In genomic region chr18:80108122-80108536, GRCh38 we compare ENCODE assay signal across 10 cellular contexts. TPM values are rescaled to one million over a fixed set of nuclear protein-coding genes. Genes with fewer than 3 reads are reported as not detected.
DNase-seq lines count a peak whose midpoint lies in the region; ATAC-seq and TF ChIP-seq lines count a peak whose summit lies in the region.
"Had no signal": no experiment of that assay in that cellular context is flagged by ENCODE, and none has a peak within 500 bp of the region (broad histone marks: within the 10 kb centered on the region; RNA-seq: fewer than 3 reads in every experiment).

No MANE protein-coding gene starts in this region.

- H3K27ac ChIP-seq in stomach smooth muscle (ENCODE audit: low read length): peak overlapping the region; percentile 97
- peak overlapping the region in 2 of 4 donors; percentile 75 to 79 for H3K27ac ChIP-seq in gastrocnemius medialis

- no peak for TF ChIP-seq POLR2A in gastrocnemius medialis (IDR thresholded peaks at IDR 0.05)

- H3K4me1 ChIP-seq in stomach smooth muscle (ENCODE audit: control insufficient read depth, insufficient read depth, low read length): peaks cover 15% of the 10 kb centered on the region
- H3K4me1 ChIP-seq in gastrocnemius medialis: peaks cover 7 to 13% of the 10 kb centered on the region in 2 donors
- H3K4me1 ChIP-seq: foreskin keratinocyte had no signal

- no peaks in the 10 kb centered on the region for H3K36me3 ChIP-seq in stomach smooth muscle (ENCODE audit: control insufficient read depth in 2 of 2, insufficient read depth in 2 of 2, low read length in 2 of 2)
- H3K36me3 ChIP-seq in gastrocnemius medialis: no peaks in the 10 kb centered on the region
- H3K36me3 ChIP-seq: thyroid gland had no signal

- H3K4me1 Mint-ChIP-seq in activated CD4-positive, alpha-beta memory T cell treated with anti-CD3 and anti-CD28 coated beads, Interleukin-2, amount 10 ng/mL, durations not matched to agents 7 days and 5 days: peaks cover 29% of the 10 kb centered on the region
- peaks cover 40% of the 10 kb centered on the region for H3K4me1 Mint-ChIP-seq in activated CD4-positive, alpha-beta memory T cell treated with anti-CD3 and anti-CD28 coated beads for 36 hours (ENCODE audit: low read depth)
- peaks cover 12 to 35% of the 10 kb centered on the region in 2 donors for H3K4me1 Mint-ChIP-seq in immature natural killer cell

- H3K27ac Mint-ChIP-seq in activated CD4-positive, alpha-beta memory T cell treated with anti-CD3 and anti-CD28 coated beads, Interleukin-2, amount 10 ng/mL, durations not matched to agents 7 days and 5 days: peak overlapping the region; percentile 4
- no peak overlapping the region for H3K27ac Mint-ChIP-seq in activated CD4-positive, alpha-beta memory T cell treated with anti-CD3 and anti-CD28 coated beads for 36 hours
- H3K27ac Mint-ChIP-seq in immature natural killer cell: peak overlapping the region; percentile 80 to 95 (median 92)

- in situ Hi-C loops in gastrocnemius medialis (cut with MboI; ENCODE audit: low sequenced_read_pairs in 4 of 4): no loop called here

- CTCF ChIA-PET in activated CD4-positive, alpha-beta memory T cell treated with anti-CD3 and anti-CD28 coated beads, Interleukin-2, amount 10 ng/mL, durations not matched to agents 7 days and 5 days (lab: Charles Lee): interaction anchor here (0.7 to 0.8 kb wide), 2 partner anchors 39 to 73 kb away, joined by 3 read pairs; partner anchors contain the start of gene RBFA
- CTCF ChIA-PET in activated CD4-positive, alpha-beta memory T cell treated with anti-CD3 and anti-CD28 coated beads for 36 hours (lab: Charles Lee): interaction anchor here (1.2 to 1.4 kb wide), 2 partner anchors 52 to 73 kb away, joined by 3 to 4 read pairs; no protein-coding TSS in a partner anchor

- no peak for ATAC-seq in left colon
- ATAC-seq in gastrocnemius medialis: no peak

- H3K4me3 Mint-ChIP-seq in activated CD4-positive, alpha-beta memory T cell treated with anti-CD3 and anti-CD28 coated beads, Interleukin-2, amount 10 ng/mL, durations not matched to agents 7 days and 5 days: no peak overlapping the region
- no peak overlapping the region for H3K4me3 Mint-ChIP-seq in activated CD4-positive, alpha-beta memory T cell treated with anti-CD3 and anti-CD28 coated beads for 36 hours
- peak overlapping the region; percentile 73 to 82 (median 82) for H3K4me3 Mint-ChIP-seq in immature natural killer cell

- H3K27me3 Mint-ChIP-seq in activated CD4-positive, alpha-beta memory T cell treated with anti-CD3 and anti-CD28 coated beads, Interleukin-2, amount 10 ng/mL, durations not matched to agents 7 days and 5 days: no peaks in the 10 kb centered on the region
- no peaks in the 10 kb centered on the region for H3K27me3 Mint-ChIP-seq in activated CD4-positive, alpha-beta memory T cell treated with anti-CD3 and anti-CD28 coated beads for 36 hours
- peaks cover 9 to 13% (median 12%) of the 10 kb centered on the region in 3 donors for H3K27me3 Mint-ChIP-seq in immature natural killer cell (ENCODE audit: low read depth in 3 of 3)

- H3K27me3 ChIP-seq in stomach smooth muscle (ENCODE audit: control insufficient read depth in 1 of 2, insufficient read depth in 2 of 2, low read length in 2 of 2) (no peaks in the 10 kb centered on the region), gastrocnemius medialis (peaks cover 0 to 4% (median 0%) of the 10 kb centered on the region in 3 donors)
- H3K27me3 ChIP-seq: foreskin keratinocyte, thyroid gland had no signal

- DNase-seq in activated CD4-positive, alpha-beta memory T cell treated with anti-CD3 and anti-CD28 coated beads, Interleukin-2, amount 10 ng/mL, durations not matched to agents 7 days and 5 days: no peak
- no peak for DNase-seq in activated CD4-positive, alpha-beta memory T cell treated with anti-CD3 and anti-CD28 coated beads for 36 hours
- DNase-seq in activated T-helper 9 cell treated with anti-CD3 and anti-CD28 coated beads, Interleukin-2, amount 50 U/mL, for 16 hours (ENCODE audit: low read depth): peak; percentile 3
- DNase-seq in immature natural killer cell (peak; percentile 6 to 14 (median 12)), kidney tubule cell (ENCODE audit: low spot score) (no peak), left colon (no peak), gastrocnemius medialis (no peak)

- no peaks in the 10 kb centered on the region for H3K9me3 Mint-ChIP-seq in activated CD4-positive, alpha-beta memory T cell treated with anti-CD3 and anti-CD28 coated beads, Interleukin-2, amount 10 ng/mL, durations not matched to agents 7 days and 5 days
- H3K9me3 Mint-ChIP-seq in activated CD4-positive, alpha-beta memory T cell treated with anti-CD3 and anti-CD28 coated beads for 36 hours: no peaks in the 10 kb centered on the region
- no peaks in the 10 kb centered on the region for H3K9me3 Mint-ChIP-seq in immature natural killer cell

- H3K36me3 Mint-ChIP-seq in activated CD4-positive, alpha-beta memory T cell treated with anti-CD3 and anti-CD28 coated beads, Interleukin-2, amount 10 ng/mL, durations not matched to agents 7 days and 5 days (ENCODE audit: low read depth): peaks cover 12% of the 10 kb centered on the region
- peaks cover 5% of the 10 kb centered on the region for H3K36me3 Mint-ChIP-seq in activated CD4-positive, alpha-beta memory T cell treated with anti-CD3 and anti-CD28 coated beads for 36 hours
- H3K36me3 Mint-ChIP-seq in immature natural killer cell: no peaks in the 10 kb centered on the region

- no peak overlapping the region for H3K9ac ChIP-seq in stomach smooth muscle (ENCODE audit: low read length in 2 of 2)

- H3K4me3 ChIP-seq in stomach smooth muscle (ENCODE audit: low read length in 2 of 2) (no peak overlapping the region), gastrocnemius medialis (no peak overlapping the region)

- POLR2A ChIA-PET in activated CD4-positive, alpha-beta memory T cell treated with anti-CD3 and anti-CD28 coated beads, Interleukin-2, amount 10 ng/mL, durations not matched to agents 7 days and 5 days (lab: Charles Lee): interaction anchor here (0.8 to 2.7 kb wide), 5 partner anchors 74 to 158 kb away, joined by 3 to 20 read pairs (median 4); partner anchors contain the start of gene TXNL4A
- POLR2A ChIA-PET in activated CD4-positive, alpha-beta memory T cell treated with anti-CD3 and anti-CD28 coated beads for 36 hours (lab: Charles Lee): no interaction called here

- intact Hi-C loops in activated CD4-positive, alpha-beta memory T cell treated with anti-CD3 and anti-CD28 coated beads for 36 hours (cut with micrococcal nuclease): loop anchor here (2.0 kb wide), 2 partner anchors 119 to 157 kb away; partner anchors contain the start of genes SLC66A2 and TXNL4A
- intact Hi-C loops in left colon (cut with DNase I, micrococcal nuclease): no loop called here
- intact Hi-C loops in gastrocnemius medialis (cut with DNase I; ENCODE audit: low total_unique reads): loop anchor here (2.0 kb wide), 1 partner anchor 73 kb away; the partner anchor contains the start of gene RBFA

- no peak for TF ChIP-seq CTCF in gastrocnemius medialis (IDR thresholded peaks at IDR 0.05 in 4 of 5, conservative IDR thresholded peaks at IDR 0.05 in 1 of 5)

- H3K9me3 ChIP-seq in stomach smooth muscle (ENCODE audit: control insufficient read depth in 2 of 2, low read length in 2 of 2) (no peaks in the 10 kb centered on the region), gastrocnemius medialis (peaks cover 0 to 5% (median 0%) of the 10 kb centered on the region in 3 donors)
- H3K9me3 ChIP-seq: thyroid gland had no signal

RNA-seq across cellular contexts. Expression of gene ADNP2, which starts 0.9 kb away (rescaled TPM):
- 10 to 100 TPM; 25.8 to 26.6 TPM for total RNA-seq in activated CD4-positive, alpha-beta memory T cell treated with anti-CD3 and anti-CD28 coated beads, Interleukin-2, amount 10 ng/mL, durations not matched to agents 7 days and 5 days
- total RNA-seq in activated CD4-positive, alpha-beta memory T cell treated with anti-CD3 and anti-CD28 coated beads for 36 hours: 10 to 100 TPM; 19.4 to 21.7 TPM
- 1 to 10 TPM; 3.6 to 7.2 (median 5.2) TPM for polyA plus RNA-seq in immature natural killer cell
- 10 to 100 TPM; 17.6 to 20.6 TPM for total RNA-seq in left colon
- 1 to 10 TPM; 2.6 to 4.5 (median 2.9) TPM for total RNA-seq in gastrocnemius medialis

Comparison
In these comparisons a context has a peak if more than half of its experiments do, and no peak if none do; other contexts are left out.
1. DNase-seq: peak in activated T-helper 9 cell treated with anti-CD3 and anti-CD28 coated beads, Interleukin-2, amount 50 U/mL, for 16 hours (single experiment) and immature natural killer cell (3 of 3); none in activated CD4-positive, alpha-beta memory T cell treated with anti-CD3 and anti-CD28 coated beads, Interleukin-2, amount 10 ng/mL, durations not matched to agents 7 days and 5 days (single experiment), activated CD4-positive, alpha-beta memory T cell treated with anti-CD3 and anti-CD28 coated beads for 36 hours (single experiment), kidney tubule cell (single experiment), left colon (0 of 2) and gastrocnemius medialis (0 of 2).
2. H3K4me3 Mint-ChIP-seq: peak in immature natural killer cell (5 of 5); none in activated CD4-positive, alpha-beta memory T cell treated with anti-CD3 and anti-CD28 coated beads, Interleukin-2, amount 10 ng/mL, durations not matched to agents 7 days and 5 days (single experiment) and activated CD4-positive, alpha-beta memory T cell treated with anti-CD3 and anti-CD28 coated beads for 36 hours (single experiment).
3. intact Hi-C loops: an anchor here in activated CD4-positive, alpha-beta memory T cell treated with anti-CD3 and anti-CD28 coated beads for 36 hours (2.0 kb wide) and gastrocnemius medialis (2.0 kb wide); none called in left colon.